ENCODE assay signal across 8 cellular contexts in genomic region chr1:111030590-111030989, GRCh38.
DNase-seq lines count a peak whose midpoint lies in the region; ATAC-seq, FAIRE-seq and TF ChIP-seq lines count a peak whose summit lies in the region.

No MANE protein-coding gene starts in this region.

- H3K9me3 ChIP-seq in colonic mucosa, result no peaks in the 10 kb centered on the region
- no peaks in the 10 kb centered on the region for H3K9me3 ChIP-seq in testis

- H3K4me3 ChIP-seq in colonic mucosa, result no peak overlapping the region
- H3K4me3 ChIP-seq in testis, result no peak overlapping the region

- H3K4me1 ChIP-seq in colonic mucosa, result no peaks in the 10 kb centered on the region
- peaks cover 7% of the 10 kb centered on the region for H3K4me1 ChIP-seq in testis

- TF ChIP-seq POLR2A in GM12892 (IDR thresholded peaks at IDR 0.05; ENCODE audit: low read depth, low read length) (no peak), testis (IDR thresholded peaks at IDR 0.05) (no peak)

- intact Hi-C loops in colonic mucosa (cut with DNase I), result no loop called here
- intact Hi-C loops in testis (cut with DNase I; ENCODE audit: low total_unique reads), result no loop called here

- H3K27me3 ChIP-seq in colonic mucosa (no peaks in the 10 kb centered on the region), testis (no peaks in the 10 kb centered on the region)

- H3K36me3 ChIP-seq in colonic mucosa (no peaks in the 10 kb centered on the region), testis (ENCODE audit: low read depth, missing control alignments) (no peaks in the 10 kb centered on the region)

- H3K9ac ChIP-seq in colonic mucosa (ENCODE audit: low read depth in 2 of 2, low read length in 2 of 2), result no peak overlapping the region

- DNase-seq in AG09319 (ENCODE audit: extremely low read depth, low read depth) (peak; percentile 7), GM12892 (ENCODE audit: insufficient read length) (no peak), NCI-H187 treated with DMSO at 0.1 percent for 48 hours (lab: John Stamatoyannopoulos, UW) (peak; percentile 28), colonic mucosa (peak; percentile 63), myocyte (ENCODE audit: low read depth) (peak; percentile 61), testis (peak; percentile 62)

- 83 to 88% methylated on average over 1 of the region's 1 CpG for WGBS in testis, 2 donors

- no peak for ATAC-seq in HG02588 (IDR thresholded peaks at IDR 0.05; ENCODE audit: unreplicated experiment)

- FAIRE-seq in GM12892 (lab: Jason Lieb, UNC), result peak; percentile 95
- peak; percentile 13 for FAIRE-seq in TTC549 (lab: Jason Lieb, UNC)

- TF ChIP-seq CTCF in AG09319 (IDR thresholded peaks at IDR 0.05; ENCODE audit: low read depth, low read length) (peak; percentile 94), colonic mucosa (IDR thresholded peaks at IDR 0.05) (peak; percentile 80), testis (IDR thresholded peaks at IDR 0.05) (peak; percentile 10 to 63 (median 55))

- no peak overlapping the region for H3K27ac ChIP-seq in colonic mucosa
- no peak overlapping the region for H3K27ac ChIP-seq in testis
